In the genomic region with DNA sequence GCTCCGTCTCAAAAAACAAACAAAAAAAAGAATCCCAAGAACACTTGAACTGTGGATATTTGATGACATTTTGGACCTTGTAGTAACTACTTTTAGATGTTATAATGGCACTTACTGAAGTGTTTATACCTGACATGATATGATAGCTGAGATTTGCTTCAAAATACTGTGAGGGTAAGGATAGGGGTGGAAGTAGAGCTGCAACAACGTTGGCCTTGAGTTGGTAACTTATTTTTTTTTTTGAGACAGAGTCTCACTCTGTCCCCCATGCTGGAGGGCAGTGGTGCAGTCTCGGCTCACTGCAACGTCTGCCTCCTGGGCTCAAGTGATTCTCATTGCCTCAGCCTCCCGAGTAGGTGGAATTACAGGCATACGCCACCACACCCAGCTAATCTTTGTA, we compare ENCODE assay signal across 9 cellular contexts.
"Had no signal": no experiment of that assay in that cellular context is flagged by ENCODE, and none has a peak within 500 bp of the region (broad histone marks: within the 10 kb centered on the region; RNA-seq: fewer than 3 reads in every experiment).

No MANE protein-coding gene starts in this region.

- H3K9ac ChIP-seq: GM23248 had no signal

- H3K4me1 ChIP-seq: HAP-1 had no signal

- H3K9me3 ChIP-seq: HAP-1 had no signal

- H3K4me3 ChIP-seq: GM23248, HAP-1, K562 had no signal

- ATAC-seq: HCT116, K562 had no signal

- H2AFZ ChIP-seq: GM23248 had no signal

- FAIRE-seq: HTR-8/SVneo, K562 had no signal

- H3K36me3 ChIP-seq: HAP-1 had no signal

- DNase-seq: GM23248, GOT3, H7, IMR-90, KG1 had no signal

- H3K27ac ChIP-seq: GM23248 had no signal
